In the genomic region with DNA sequence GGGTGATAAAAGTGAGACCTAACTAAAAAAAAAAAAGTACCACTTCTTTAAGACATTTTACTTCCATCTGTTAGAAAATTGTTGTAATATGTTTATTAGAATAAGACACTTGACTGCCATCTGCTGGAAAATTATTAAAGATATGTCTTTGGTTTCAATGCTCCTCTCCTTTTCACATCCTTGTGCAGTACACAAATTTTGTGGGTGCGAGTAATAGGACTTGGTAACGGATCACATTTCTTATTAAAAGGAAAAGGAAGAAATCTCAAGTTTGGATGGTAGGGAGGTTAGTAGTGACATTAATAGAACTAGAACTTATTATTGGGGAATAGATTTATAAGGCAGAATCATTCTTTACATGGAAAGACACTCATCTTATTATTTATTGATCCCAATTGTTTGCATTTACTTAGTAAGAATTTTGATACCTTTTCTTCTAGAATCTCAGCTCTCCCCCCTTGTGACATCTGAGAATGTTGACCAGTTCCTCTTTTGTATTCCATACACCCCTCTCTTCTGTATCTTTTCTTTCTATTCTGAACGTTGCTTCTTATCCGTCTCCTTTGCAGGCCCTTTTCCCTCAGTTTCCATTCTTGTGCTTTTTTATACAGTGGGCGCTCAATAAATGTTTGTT, we compare ENCODE assay signal across 7 cellular contexts. TPM values are rescaled to one million over a fixed set of nuclear protein-coding genes. Genes with fewer than 3 reads are reported as not detected.
DNase-seq lines count a peak whose midpoint lies in the region; ATAC-seq and FAIRE-seq lines count a peak whose summit lies in the region.

No MANE protein-coding gene starts in this region.

- no peaks in the 10 kb centered on the region for H3K9me3 Mint-ChIP-seq in naive thymus-derived CD4-positive, alpha-beta T cell

- intact Hi-C loops in naive thymus-derived CD4-positive, alpha-beta T cell (cut with micrococcal nuclease): loop anchor here (1.0 to 10.0 kb wide), 10 partner anchors 43 to 797 kb away; partner anchors contain the start of genes C1GALT1 (in 1 of the 2), MIOS (in 1 of the 2) and RPA3 (in 1 of the 2)

- peak overlapping the region; percentile 48 for H3K4me3 ChIP-seq in effector memory CD4-positive, alpha-beta T cell (ENCODE audit: insufficient read depth, low read depth, low read length, poor library complexity, severe bottlenecking)
- H3K4me3 ChIP-seq in naive thymus-derived CD4-positive, alpha-beta T cell (ENCODE audit: low read length): peak overlapping the region; percentile 48

- peak; percentile 45 for ATAC-seq in naive thymus-derived CD4-positive, alpha-beta T cell
- ATAC-seq in HG02571 (IDR thresholded peaks at IDR 0.05; ENCODE audit: unreplicated experiment): no peak

- DNase-seq in GM03348 (ENCODE audit: low spot score) (peak; percentile 47), HS-5 (ENCODE audit: low read depth) (peak; percentile 64), RCC 7860 (ENCODE audit: low spot score) (peak; percentile 47), HuH-7.5 (ENCODE audit: low spot score) (no peak)
- DNase-seq in effector memory CD4-positive, alpha-beta T cell: no peak
- DNase-seq in naive thymus-derived CD4-positive, alpha-beta T cell: peak in 7 of 9 donors; percentile 25 to 59 (median 51)

- H3K4me3 Mint-ChIP-seq in naive thymus-derived CD4-positive, alpha-beta T cell: peak overlapping the region; percentile 69 to 99 (median 90)

- POLR2A ChIA-PET in naive thymus-derived CD4-positive, alpha-beta T cell (lab: Charles Lee): interaction anchor here (0.7 to 2.9 kb wide), 4 partner anchors 67 to 209 kb away, joined by 3 to 8 read pairs (median 6); partner anchors contain the start of gene UMAD1

- no peaks in the 10 kb centered on the region for H3K27me3 Mint-ChIP-seq in naive thymus-derived CD4-positive, alpha-beta T cell

- H3K27ac Mint-ChIP-seq in naive thymus-derived CD4-positive, alpha-beta T cell: peak overlapping the region; percentile 88 to 99 (median 94)

- peaks cover 30 to 54% (median 51%) of the 10 kb centered on the region in 7 donors for H3K4me1 Mint-ChIP-seq in naive thymus-derived CD4-positive, alpha-beta T cell

- no peaks in the 10 kb centered on the region for H3K4me1 ChIP-seq in effector memory CD4-positive, alpha-beta T cell (ENCODE audit: control insufficient read depth, insufficient read depth, low read length, poor library complexity, severe bottlenecking)
- peaks cover 8 to 31% of the 10 kb centered on the region in 2 donors for H3K4me1 ChIP-seq in naive thymus-derived CD4-positive, alpha-beta T cell (ENCODE audit: control insufficient read depth in 2 of 2, insufficient read depth in 2 of 2, low read length in 2 of 2)

- no peaks in the 10 kb centered on the region for H3K9me3 ChIP-seq in effector memory CD4-positive, alpha-beta T cell (ENCODE audit: control insufficient read depth, low read length)
- H3K9me3 ChIP-seq in naive thymus-derived CD4-positive, alpha-beta T cell (ENCODE audit: control insufficient read depth in 2 of 3, low read length in 3 of 3): no peaks in the 10 kb centered on the region

- H3K27me3 ChIP-seq in effector memory CD4-positive, alpha-beta T cell (replicated peaks; ENCODE audit: control insufficient read depth, insufficient read depth, low read length, poor library complexity, severe bottlenecking): no peaks in the 10 kb centered on the region
- H3K27me3 ChIP-seq in naive thymus-derived CD4-positive, alpha-beta T cell (ENCODE audit: control insufficient read depth in 2 of 2, insufficient read depth in 2 of 2, low read length in 2 of 2): no peaks in the 10 kb centered on the region

- H3K36me3 Mint-ChIP-seq in naive thymus-derived CD4-positive, alpha-beta T cell: no peaks in the 10 kb centered on the region

- no peaks in the 10 kb centered on the region for H3K36me3 ChIP-seq in effector memory CD4-positive, alpha-beta T cell (ENCODE audit: control insufficient read depth, insufficient read depth, low read length)
- no peaks in the 10 kb centered on the region for H3K36me3 ChIP-seq in naive thymus-derived CD4-positive, alpha-beta T cell (ENCODE audit: control insufficient read depth in 2 of 3, insufficient read depth in 3 of 3, low read length in 3 of 3)

- CTCF ChIA-PET in naive thymus-derived CD4-positive, alpha-beta T cell (lab: Charles Lee): interaction anchor here (1.0 to 2.6 kb wide), 6 partner anchors 11 to 429 kb away, joined by 3 to 22 read pairs (median 5); no protein-coding TSS in a partner anchor

- peak; percentile 74 for FAIRE-seq in RCC 7860 (lab: Jason Lieb, UNC)

- peak overlapping the region; percentile 61 for H3K27ac ChIP-seq in effector memory CD4-positive, alpha-beta T cell (ENCODE audit: insufficient read depth, low read length, poor library complexity, severe bottlenecking)
- H3K27ac ChIP-seq in naive thymus-derived CD4-positive, alpha-beta T cell (ENCODE audit: low read depth, low read length): peak overlapping the region; percentile 76

RNA-seq across cellular contexts. Expression of gene RPA3, which starts 43.0 kb away (rescaled TPM):
- total RNA-seq in naive thymus-derived CD4-positive, alpha-beta T cell: 10 to 100 TPM; 20.0 to 73.6 (median 26.8) TPM
- 10 to 100 TPM; 55.7 to 96.9 TPM for polyA plus RNA-seq in naive thymus-derived CD4-positive, alpha-beta T cell

Comparison
In these comparisons a context has a peak if more than half of its experiments do, and no peak if none do; other contexts are left out.
1. DNase-seq: peak in GM03348 (single experiment), HS-5 (single experiment), RCC 7860 (single experiment) and naive thymus-derived CD4-positive, alpha-beta T cell (7 of 9); none in effector memory CD4-positive, alpha-beta T cell (0 of 3) and HuH-7.5 (single experiment).